Comparison of ENCODE assay signal across 1 cellular context in genomic region chr9:128947423-128948310, GRCh38.
TF ChIP-seq lines count a peak whose summit lies in the region.

DOLK (minus strand) TSS chr9:128947603; CDS start chr9:128947303, 300 bp downstream.
A gene with protein sequence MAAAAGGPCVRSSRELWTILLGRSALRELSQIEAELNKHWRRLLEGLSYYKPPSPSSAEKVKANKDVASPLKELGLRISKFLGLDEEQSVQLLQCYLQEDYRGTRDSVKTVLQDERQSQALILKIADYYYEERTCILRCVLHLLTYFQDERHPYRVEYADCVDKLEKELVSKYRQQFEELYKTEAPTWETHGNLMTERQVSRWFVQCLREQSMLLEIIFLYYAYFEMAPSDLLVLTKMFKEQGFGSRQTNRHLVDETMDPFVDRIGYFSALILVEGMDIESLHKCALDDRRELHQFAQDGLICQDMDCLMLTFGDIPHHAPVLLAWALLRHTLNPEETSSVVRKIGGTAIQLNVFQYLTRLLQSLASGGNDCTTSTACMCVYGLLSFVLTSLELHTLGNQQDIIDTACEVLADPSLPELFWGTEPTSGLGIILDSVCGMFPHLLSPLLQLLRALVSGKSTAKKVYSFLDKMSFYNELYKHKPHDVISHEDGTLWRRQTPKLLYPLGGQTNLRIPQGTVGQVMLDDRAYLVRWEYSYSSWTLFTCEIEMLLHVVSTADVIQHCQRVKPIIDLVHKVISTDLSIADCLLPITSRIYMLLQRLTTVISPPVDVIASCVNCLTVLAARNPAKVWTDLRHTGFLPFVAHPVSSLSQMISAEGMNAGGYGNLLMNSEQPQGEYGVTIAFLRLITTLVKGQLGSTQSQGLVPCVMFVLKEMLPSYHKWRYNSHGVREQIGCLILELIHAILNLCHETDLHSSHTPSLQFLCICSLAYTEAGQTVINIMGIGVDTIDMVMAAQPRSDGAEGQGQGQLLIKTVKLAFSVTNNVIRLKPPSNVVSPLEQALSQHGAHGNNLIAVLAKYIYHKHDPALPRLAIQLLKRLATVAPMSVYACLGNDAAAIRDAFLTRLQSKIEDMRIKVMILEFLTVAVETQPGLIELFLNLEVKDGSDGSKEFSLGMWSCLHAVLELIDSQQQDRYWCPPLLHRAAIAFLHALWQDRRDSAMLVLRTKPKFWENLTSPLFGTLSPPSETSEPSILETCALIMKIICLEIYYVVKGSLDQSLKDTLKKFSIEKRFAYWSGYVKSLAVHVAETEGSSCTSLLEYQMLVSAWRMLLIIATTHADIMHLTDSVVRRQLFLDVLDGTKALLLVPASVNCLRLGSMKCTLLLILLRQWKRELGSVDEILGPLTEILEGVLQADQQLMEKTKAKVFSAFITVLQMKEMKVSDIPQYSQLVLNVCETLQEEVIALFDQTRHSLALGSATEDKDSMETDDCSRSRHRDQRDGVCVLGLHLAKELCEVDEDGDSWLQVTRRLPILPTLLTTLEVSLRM (N-terminal part only) (plus strand): TSS chr9:128947699. CDS start chr9:128947720, 21 bp downstream.

TF ChIP-seq in HepG2, 621 proteins besides CTCF, POLR2A, EP300 and RAD21 (continued from another document and continues in another):
- peak; percentile 14; the same call in 1 of the 2 replicates for TF ChIP-seq AHDC1 (CRISPR knock-in tag; IDR thresholded peaks at IDR 0.05; ENCODE audit: borderline replicate concordance)
- TF ChIP-seq, protein P1, sequence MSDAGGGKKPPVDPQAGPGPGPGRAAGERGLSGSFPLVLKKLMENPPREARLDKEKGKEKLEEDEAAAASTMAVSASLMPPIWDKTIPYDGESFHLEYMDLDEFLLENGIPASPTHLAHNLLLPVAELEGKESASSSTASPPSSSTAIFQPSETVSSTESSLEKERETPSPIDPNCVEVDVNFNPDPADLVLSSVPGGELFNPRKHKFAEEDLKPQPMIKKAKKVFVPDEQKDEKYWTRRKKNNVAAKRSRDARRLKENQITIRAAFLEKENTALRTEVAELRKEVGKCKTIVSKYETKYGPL (CRISPR knock-in tag; IDR thresholded peaks at IDR 0.05): no peak; the same call in 1 of the 2 replicates
- no peak; the same call in 1 of the 2 replicates for TF ChIP-seq ZSCAN31 (CRISPR knock-in tag; IDR thresholded peaks at IDR 0.05; ENCODE audit: low read depth)
- no peak for TF ChIP-seq ZNF280B (CRISPR knock-in tag; IDR thresholded peaks at IDR 0.05; ENCODE audit: borderline replicate concordance)
- no peak for TF ChIP-seq KLF15 (CRISPR knock-in tag; IDR thresholded peaks at IDR 0.05; ENCODE audit: borderline replicate concordance)
- peak; percentile 50; the same call in 1 of the 2 replicates for TF ChIP-seq PPARG (CRISPR knock-in tag; conservative IDR thresholded peaks at IDR 0.05)
- TF ChIP-seq NAIF1 (CRISPR knock-in tag; IDR thresholded peaks at IDR 0.05; ENCODE audit: borderline replicate concordance): 0 out of 2 replicates have a peak, but pooled peaks have one; percentile 44
- TF ChIP-seq CREB3 (CRISPR knock-in tag; IDR thresholded peaks at IDR 0.05): no peak
- TF ChIP-seq SMC3 (IDR thresholded peaks at IDR 0.05; ENCODE audit: low read length): no peak
- TF ChIP-seq HDAC1 (CRISPR knock-in tag; IDR thresholded peaks at IDR 0.05): peak; percentile 93
- peak; percentile 86 for TF ChIP-seq GABPB1 (CRISPR knock-in tag; IDR thresholded peaks at IDR 0.05)
- peak; percentile 50; the same call in 1 of the 2 replicates for TF ChIP-seq ZNF563 (CRISPR knock-in tag; IDR thresholded peaks at IDR 0.05)
- TF ChIP-seq ZNF33B (CRISPR knock-in tag; IDR thresholded peaks at IDR 0.05): 0 out of 2 replicates have a peak, but pooled peaks have one; percentile 85
- no peak for TF ChIP-seq KAT2B (IDR thresholded peaks at IDR 0.05; ENCODE audit: borderline replicate concordance, low read depth, low read length)
- peak; percentile 93 for TF ChIP-seq ZFY (CRISPR knock-in tag; IDR thresholded peaks at IDR 0.05)
- peak; percentile 31; the same call in 1 of the 2 replicates for TF ChIP-seq ETV5 (CRISPR knock-in tag; IDR thresholded peaks at IDR 0.05; ENCODE audit: borderline replicate concordance)
- TF ChIP-seq IRF2 (CRISPR knock-in tag; IDR thresholded peaks at IDR 0.05): peak; percentile 53; the same call in 1 of the 2 replicates
- peak; percentile 89 for TF ChIP-seq MLX (CRISPR knock-in tag; IDR thresholded peaks at IDR 0.05)
- peak; percentile 90 for TF ChIP-seq MXI1 (IDR thresholded peaks at IDR 0.05; ENCODE audit: borderline replicate concordance, low read depth, low read length)
- TF ChIP-seq ZNF12 (CRISPR knock-in tag; IDR thresholded peaks at IDR 0.05): no peak
- TF ChIP-seq ZNF878 (CRISPR knock-in tag; IDR thresholded peaks at IDR 0.05): no peak
- peak; percentile 47; the same call in 1 of the 2 replicates for TF ChIP-seq ZBTB43 (CRISPR knock-in tag; conservative IDR thresholded peaks at IDR 0.05)
- no peak; the same call in 1 of the 2 replicates for TF ChIP-seq KDM5B (CRISPR knock-in tag; IDR thresholded peaks at IDR 0.05; ENCODE audit: borderline replicate concordance)
- no peak for TF ChIP-seq ZBTB8A (CRISPR knock-in tag; IDR thresholded peaks at IDR 0.05; ENCODE audit: borderline replicate concordance, low read depth)
- 0 out of 2 replicates have a peak, but pooled peaks have one; percentile 63 for TF ChIP-seq BRCA1 (CRISPR knock-in tag; IDR thresholded peaks at IDR 0.05)
- TF ChIP-seq SP5 (CRISPR knock-in tag; IDR thresholded peaks at IDR 0.05; ENCODE audit: borderline replicate concordance, low read depth): peak; percentile 91
- peak; percentile 97 for TF ChIP-seq ZC3H13 (CRISPR knock-in tag; IDR thresholded peaks at IDR 0.05)
- peak; percentile 82 for TF ChIP-seq ZNF501 (CRISPR knock-in tag; IDR thresholded peaks at IDR 0.05)
- TF ChIP-seq MNT (IDR thresholded peaks at IDR 0.05): peak; percentile 80
- peak; percentile 46 for TF ChIP-seq SKI (IDR thresholded peaks at IDR 0.05; ENCODE audit: partially characterized antibody)
- peak; percentile 36; the same call in 1 of the 2 replicates for TF ChIP-seq CBFB (CRISPR knock-in tag; IDR thresholded peaks at IDR 0.05)
- TF ChIP-seq GFI1 (CRISPR knock-in tag; IDR thresholded peaks at IDR 0.05; ENCODE audit: borderline replicate concordance): peak; percentile 24
- TF ChIP-seq ZC3H4 (CRISPR knock-in tag; IDR thresholded peaks at IDR 0.05; ENCODE audit: borderline replicate concordance): no peak
- TF ChIP-seq CCDC6 (CRISPR knock-in tag; IDR thresholded peaks at IDR 0.05): peak; percentile 40; the same call in 1 of the 2 replicates
- peak; percentile 66; the same call in 1 of the 2 replicates for TF ChIP-seq ZNF550 (CRISPR knock-in tag; IDR thresholded peaks at IDR 0.05; ENCODE audit: borderline replicate concordance)
- TF ChIP-seq FIP1L1 (IDR thresholded peaks at IDR 0.05; ENCODE audit: borderline replicate concordance, insufficient read depth, low read depth, low read length): no peak
- TF ChIP-seq, protein P2, sequence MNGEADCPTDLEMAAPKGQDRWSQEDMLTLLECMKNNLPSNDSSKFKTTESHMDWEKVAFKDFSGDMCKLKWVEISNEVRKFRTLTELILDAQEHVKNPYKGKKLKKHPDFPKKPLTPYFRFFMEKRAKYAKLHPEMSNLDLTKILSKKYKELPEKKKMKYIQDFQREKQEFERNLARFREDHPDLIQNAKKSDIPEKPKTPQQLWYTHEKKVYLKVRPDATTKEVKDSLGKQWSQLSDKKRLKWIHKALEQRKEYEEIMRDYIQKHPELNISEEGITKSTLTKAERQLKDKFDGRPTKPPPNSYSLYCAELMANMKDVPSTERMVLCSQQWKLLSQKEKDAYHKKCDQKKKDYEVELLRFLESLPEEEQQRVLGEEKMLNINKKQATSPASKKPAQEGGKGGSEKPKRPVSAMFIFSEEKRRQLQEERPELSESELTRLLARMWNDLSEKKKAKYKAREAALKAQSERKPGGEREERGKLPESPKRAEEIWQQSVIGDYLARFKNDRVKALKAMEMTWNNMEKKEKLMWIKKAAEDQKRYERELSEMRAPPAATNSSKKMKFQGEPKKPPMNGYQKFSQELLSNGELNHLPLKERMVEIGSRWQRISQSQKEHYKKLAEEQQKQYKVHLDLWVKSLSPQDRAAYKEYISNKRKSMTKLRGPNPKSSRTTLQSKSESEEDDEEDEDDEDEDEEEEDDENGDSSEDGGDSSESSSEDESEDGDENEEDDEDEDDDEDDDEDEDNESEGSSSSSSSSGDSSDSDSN (CRISPR knock-in tag; IDR thresholded peaks at IDR 0.05): peak; percentile 68
- peak; percentile 78 for TF ChIP-seq POGZ (CRISPR knock-in tag; IDR thresholded peaks at IDR 0.05)
- TF ChIP-seq ZNF329 (CRISPR knock-in tag; IDR thresholded peaks at IDR 0.05; ENCODE audit: low read depth): no peak
- TF ChIP-seq BRD4 (CRISPR knock-in tag; IDR thresholded peaks at IDR 0.05): peak; percentile 56; the same call in 1 of the 2 replicates
- no peak for TF ChIP-seq ZNF530 (CRISPR knock-in tag; IDR thresholded peaks at IDR 0.05; ENCODE audit: low read depth)
- no peak for TF ChIP-seq ZSCAN21 (CRISPR knock-in tag; IDR thresholded peaks at IDR 0.05; ENCODE audit: borderline replicate concordance)
- TF ChIP-seq SRSF4 (IDR thresholded peaks at IDR 0.05; ENCODE audit: low read depth, low read length, poor library complexity, severe bottlenecking): no peak
